ENCODE assay signal across 19 cellular contexts in genomic region chr20:59703046-59703445, GRCh38.
DNase-seq lines count a peak whose midpoint lies in the region; ATAC-seq lines count a peak whose summit lies in the region.
"Had no signal": no experiment of that assay in that cellular context is flagged by ENCODE, and none has a peak within 500 bp of the region (broad histone marks: within the 10 kb centered on the region; RNA-seq: fewer than 3 reads in every experiment).

No MANE protein-coding gene starts in this region.

- H3K9me2 ChIP-seq in GM23248 (ENCODE audit: insufficient read depth) = no peaks in the 10 kb centered on the region

- H3K9me3 ChIP-seq in GM23248 (ENCODE audit: low read depth) = no peaks in the 10 kb centered on the region
- H3K9me3 ChIP-seq in SJCRH30 (replicated peaks) = no peaks in the 10 kb centered on the region
- H3K9me3 ChIP-seq: BE2C had no signal

- CTCF ChIA-PET in activated CD4-positive, alpha-beta T cell treated with anti-CD3 and anti-CD28 coated beads, Interleukin-2, amount 10 ng/mL, durations not matched to agents 7 days and 5 days (lab: Charles Lee) = no interaction called here

- no peaks in the 10 kb centered on the region for H3F3A ChIP-seq in GM23248 (ENCODE audit: insufficient read depth)

- ATAC-seq in HG03196 (IDR thresholded peaks at IDR 0.05; ENCODE audit: unreplicated experiment) = no peak
- ATAC-seq: GM12878, K562 had no signal

- no peak overlapping the region for H3K27ac Mint-ChIP-seq in activated CD4-positive, alpha-beta T cell treated with anti-CD3 and anti-CD28 coated beads, Interleukin-2, amount 10 ng/mL, durations not matched to agents 7 days and 5 days
- H3K27ac Mint-ChIP-seq: CD4-positive, alpha-beta T cell; GM23338 had no signal

- H3K36me3 Mint-ChIP-seq in activated CD4-positive, alpha-beta T cell treated with anti-CD3 and anti-CD28 coated beads, Interleukin-2, amount 10 ng/mL, durations not matched to agents 7 days and 5 days (ENCODE audit: low read depth) = no peaks in the 10 kb centered on the region

- H2AFZ ChIP-seq in GM23248 = no peak overlapping the region
- H2AFZ ChIP-seq: GM23338 had no signal

- POLR2A ChIA-PET in activated CD4-positive, alpha-beta T cell treated with anti-CD3 and anti-CD28 coated beads, Interleukin-2, amount 10 ng/mL, durations not matched to agents 7 days and 5 days (lab: Charles Lee) = no interaction called here

- H3K4me3 ChIP-seq in GM23248 (no peak overlapping the region), SJCRH30 (no peak overlapping the region)
- H3K4me3 ChIP-seq: GM12878, GM23338, K562 had no signal

- H3K27ac ChIP-seq in GM23248 = no peak overlapping the region
- peak overlapping the region; percentile 49 for H3K27ac ChIP-seq in cingulate gyrus (ENCODE audit: low read depth, low read length)
- peak overlapping the region; percentile 17 for H3K27ac ChIP-seq in temporal lobe (ENCODE audit: low read depth, low read length)
- H3K27ac ChIP-seq in SJCRH30 = no peak overlapping the region
- H3K27ac ChIP-seq: C4-2B had no signal

- no peaks in the 10 kb centered on the region for H3K9me3 Mint-ChIP-seq in activated CD4-positive, alpha-beta T cell treated with anti-CD3 and anti-CD28 coated beads, Interleukin-2, amount 10 ng/mL, durations not matched to agents 7 days and 5 days
- H3K9me3 Mint-ChIP-seq: CD4-positive, alpha-beta T cell had no signal

- H3K9ac ChIP-seq in GM23248 = no peak overlapping the region

- no peak overlapping the region for H3K4me2 ChIP-seq in GM23248 (ENCODE audit: unreplicated experiment)
- H3K4me2 ChIP-seq: GM23338 had no signal

- H3K4me1 ChIP-seq in GM23248 (ENCODE audit: insufficient read depth) (no peaks in the 10 kb centered on the region), SJCRH30 (no peaks in the 10 kb centered on the region)
- H3K4me1 ChIP-seq: BE2C had no signal

- H3K4me3 Mint-ChIP-seq in activated CD4-positive, alpha-beta T cell treated with anti-CD3 and anti-CD28 coated beads, Interleukin-2, amount 10 ng/mL, durations not matched to agents 7 days and 5 days = no peak overlapping the region
- H3K4me3 Mint-ChIP-seq: CD4-positive, alpha-beta T cell; GM23338 had no signal

- no peaks in the 10 kb centered on the region for H3K4me1 Mint-ChIP-seq in activated CD4-positive, alpha-beta T cell treated with anti-CD3 and anti-CD28 coated beads, Interleukin-2, amount 10 ng/mL, durations not matched to agents 7 days and 5 days

- in situ Hi-C loops in GM23248 (cut with MboI) = no loop called here

- no peaks in the 10 kb centered on the region for H3K79me2 ChIP-seq in GM23248 (ENCODE audit: insufficient read depth)

- H3K27me3 ChIP-seq in GM23248 (replicated peaks; ENCODE audit: insufficient read depth) = no peaks in the 10 kb centered on the region
- H3K27me3 ChIP-seq in SJCRH30 = 0 out of 2 replicates have a peak, but pooled peaks cover 4% of the 10 kb centered on the region
- H3K27me3 ChIP-seq: BE2C had no signal

- peak; percentile 47 for DNase-seq in AG20443 (ENCODE audit: low spot score)
- DNase-seq in GM23248 = peak; percentile 16
- no peak for DNase-seq in SJCRH30
- no peak for DNase-seq in activated CD4-positive, alpha-beta T cell treated with anti-CD3 and anti-CD28 coated beads, Interleukin-2, amount 10 ng/mL, durations not matched to agents 7 days and 5 days
- DNase-seq: 8988T; BE2C; Calu3; CD4-positive, alpha-beta T cell; DMS79 treated with DMSO at 0.1 percent for 48 hours; EL; HCEC 1CT; IMR-90 had no signal

- H3K36me3 ChIP-seq in GM23248 (ENCODE audit: low read depth) = no peaks in the 10 kb centered on the region
- H3K36me3 ChIP-seq in SJCRH30 = no peaks in the 10 kb centered on the region
- H3K36me3 ChIP-seq: BE2C had no signal

- WGBS in GM23248 (ENCODE audit: low coverage in 1 of 2, low lambda C conversion rate in 2 of 2, missing lambda C conversion rate in 2 of 2), 2 experiments = 14 to 18% methylated on average over 5 of the region's 5 CpGs

- H3K27me3 Mint-ChIP-seq in activated CD4-positive, alpha-beta T cell treated with anti-CD3 and anti-CD28 coated beads, Interleukin-2, amount 10 ng/mL, durations not matched to agents 7 days and 5 days = peaks cover 9% of the 10 kb centered on the region

- H4K20me1 ChIP-seq in GM23248 (ENCODE audit: insufficient read depth) = no peaks in the 10 kb centered on the region

Comparison
In these comparisons a context has a peak if more than half of its experiments do, and no peak if none do; other contexts are left out.
1. DNase-seq: peak in AG20443 (single experiment) and GM23248 (single experiment); none in SJCRH30 (0 of 2) and activated CD4-positive, alpha-beta T cell treated with anti-CD3 and anti-CD28 coated beads, Interleukin-2, amount 10 ng/mL, durations not matched to agents 7 days and 5 days (single experiment).
2. H3K27ac ChIP-seq: peak in cingulate gyrus (single experiment) and temporal lobe (single experiment); none in GM23248 (single experiment) and SJCRH30 (single experiment).